Comparison of ENCODE assay signal across 14 cellular contexts in genomic region chr2:239337877-239338484, GRCh38.
A peak's percentile ranks its signal among the peaks of the same experiment; 100 is the strongest.
DNase-seq lines count a peak whose midpoint lies in the region; ATAC-seq, FAIRE-seq and TF ChIP-seq lines count a peak whose summit lies in the region.
"Had no signal": no experiment of that assay in that cellular context is flagged by ENCODE, and none has a peak within 500 bp of the region (broad histone marks: within the 10 kb centered on the region; RNA-seq: fewer than 3 reads in every experiment).

No MANE protein-coding gene starts in this region.

- no peaks in the 10 kb centered on the region for H3K23me2 ChIP-seq in H1 (ENCODE audit: low read depth, low read length)

- H3K9ac ChIP-seq in H1 (replicated peaks in 1 of 4; ENCODE audit: extremely low read depth in 1 of 4, low read depth in 3 of 4, low read length in 3 of 4) (no peak overlapping the region), GM23248 (no peak overlapping the region)
- H3K9ac ChIP-seq: parathyroid adenoma had no signal

- H2AK5ac ChIP-seq in H1 (ENCODE audit: low read depth, low read length), result no peak overlapping the region

- WGBS in H1 (ENCODE audit: extremely low coverage in 1 of 2, insufficient coverage in 1 of 2, insufficient read length in 1 of 2, insufficient replicate concordance in 2 of 2, low coverage in 1 of 2, low lambda C conversion rate in 2 of 2, missing lambda C conversion rate in 1 of 2), 2 experiments, result 73% methylated on average over 15 of the region's 15 CpGs; no CpG with 5 or more reads in 1 of the 2 experiments
- WGBS in GM23248 (ENCODE audit: low coverage in 1 of 2, low lambda C conversion rate in 2 of 2, missing lambda C conversion rate in 2 of 2), 2 experiments, result 84 to 86% methylated on average over 15 of the region's 15 CpGs

- no peak overlapping the region for H3K18ac ChIP-seq in H1 (ENCODE audit: extremely low read depth, low read length)

- POLR2A ChIA-PET in H1 (lab: Charles Lee; ENCODE audit: partially characterized antibody), result interaction anchor here (0.7 to 1.7 kb wide), 3 partner anchors 11 to 88 kb away, joined by 4 read pairs; no protein-coding TSS in a partner anchor

- no peak overlapping the region for H2AFZ ChIP-seq in H1 (ENCODE audit: low read length)
- no peak overlapping the region for H2AFZ ChIP-seq in GM23248
- H2AFZ ChIP-seq: parathyroid adenoma had no signal

- H2BK5ac ChIP-seq in H1 (ENCODE audit: low read depth, low read length), result peak overlapping the region; percentile 52; the same call in 1 of the 2 replicates

- H3K27me3 ChIP-seq in H1 (replicated peaks in 1 of 4; ENCODE audit: control insufficient read depth in 3 of 4, extremely low read depth in 1 of 4, insufficient read depth in 3 of 4, low read length in 3 of 4) (no peaks in the 10 kb centered on the region), GM23248 (replicated peaks; ENCODE audit: insufficient read depth) (no peaks in the 10 kb centered on the region)
- H3K27me3 ChIP-seq: MG63, uterus had no signal

- no peaks in the 10 kb centered on the region for H3K9me3 ChIP-seq in KOPT-K1 (ENCODE audit: insufficient read depth, low read length, poor library complexity, severe bottlenecking)
- no peaks in the 10 kb centered on the region for H3K9me3 ChIP-seq in H1 (ENCODE audit: insufficient read depth in 2 of 2, low read depth in 1 of 2, low read length in 1 of 2)
- H3K9me3 ChIP-seq in GM23248 (ENCODE audit: low read depth), result no peaks in the 10 kb centered on the region
- H3K9me3 ChIP-seq: MG63, uterus had no signal

- peaks cover 24% of the 10 kb centered on the region for H3K79me1 ChIP-seq in H1 (ENCODE audit: low read depth, low read length)

- H3K4me3 Mint-ChIP-seq in nephron, result no peak overlapping the region
- H3K4me3 Mint-ChIP-seq in activated T-cell treated with anti-CD3 and anti-CD28 coated beads, Interleukin-2, amount 50 U/mL, for 72 hours, result no peak overlapping the region
- H3K4me3 Mint-ChIP-seq: activated CD8-positive, alpha-beta memory T cell treated with anti-CD3 and anti-CD28 coated beads, Interleukin-2, amount 10 ng/mL, durations not matched to agents 7 days and 5 days; activated naive CD8-positive, alpha-beta T cell treated with anti-CD3 and anti-CD28 coated beads, Interleukin-2, amount 10 ng/mL, durations not matched to agents 7 days and 5 days had no signal

- FAIRE-seq in H1 (lab: Jason Lieb, UNC), result no peak

- H3K4me1 ChIP-seq in H1 (replicated peaks in 1 of 4; ENCODE audit: control insufficient read depth in 3 of 4, insufficient read depth in 4 of 4, low read length in 3 of 4) (peaks cover 0 to 13% (median 4%) of the 10 kb centered on the region in 4 experiments; a peak in 5 of 7 replicates), GM23248 (ENCODE audit: insufficient read depth) (no peaks in the 10 kb centered on the region)
- H3K4me1 ChIP-seq: parathyroid adenoma, uterus had no signal

- no peak overlapping the region for H4K8ac ChIP-seq in H1 (ENCODE audit: extremely low read depth, insufficient read depth, low read length)

- H3K27me3 Mint-ChIP-seq in nephron (ENCODE audit: low read depth), result no peaks in the 10 kb centered on the region
- H3K27me3 Mint-ChIP-seq in activated T-cell treated with anti-CD3 and anti-CD28 coated beads, Interleukin-2, amount 50 U/mL, for 72 hours (ENCODE audit: low read depth), result no peaks in the 10 kb centered on the region

- peaks cover 4 to 93% of the 10 kb centered on the region in 2 experiments; a peak in 3 of 4 replicates for H3K79me2 ChIP-seq in H1 (ENCODE audit: control insufficient read depth in 1 of 2, insufficient read depth in 2 of 2, low read length in 2 of 2)
- peaks cover 14% of the 10 kb centered on the region for H3K79me2 ChIP-seq in GM23248 (ENCODE audit: insufficient read depth)

- CTCF ChIA-PET in H1 (lab: Charles Lee; ENCODE audit: partially characterized antibody), result interaction anchor here (1.9 to 2.3 kb wide), 3 partner anchors 10 to 53 kb away, joined by 5 to 8 read pairs (median 5); no protein-coding TSS in a partner anchor

- H3K56ac ChIP-seq in H1 (replicated peaks; ENCODE audit: insufficient read length, low read depth, low read length), result no peak overlapping the region

- H3K36me3 Mint-ChIP-seq in nephron (ENCODE audit: low read depth), result peaks cover 13% of the 10 kb centered on the region
- peaks cover 0 to 1% of the 10 kb centered on the region in 2 donors for H3K36me3 Mint-ChIP-seq in activated T-cell treated with anti-CD3 and anti-CD28 coated beads, Interleukin-2, amount 50 U/mL, for 72 hours (ENCODE audit: insufficient read depth in 2 of 2)

- in situ Hi-C loops in GM23248 (cut with MboI), result no loop called here

- DNase-seq in COLO668 (lab: John Stamatoyannopoulos, UW; ENCODE audit: unreplicated experiment), result peak; percentile 68
- DNase-seq in H1 (ENCODE audit: low read depth in 1 of 2, low spot score in 2 of 2), result no peak
- DNase-seq in GM23248, result no peak
- no peak for DNase-seq in activated T-cell treated with anti-CD3 and anti-CD28 coated beads, Interleukin-2, amount 50 U/mL, for 72 hours
- DNase-seq in H4 (ENCODE audit: low spot score), result no peak
- no peak for DNase-seq in RKO (ENCODE audit: low spot score)
- DNase-seq: activated CD8-positive, alpha-beta memory T cell treated with anti-CD3 and anti-CD28 coated beads, Interleukin-2, amount 10 ng/mL, durations not matched to agents 7 days and 5 days; activated naive CD8-positive, alpha-beta T cell treated with anti-CD3 and anti-CD28 coated beads, Interleukin-2, amount 10 ng/mL, durations not matched to agents 7 days and 5 days; mammary epithelial cell; MG63 had no signal

- no peak for TF ChIP-seq POLR2A in H1 (IDR thresholded peaks at IDR 0.05; ENCODE audit: control extremely low read depth in 1 of 2, low read depth in 2 of 2, low read length in 2 of 2)

- peak overlapping the region; percentile 76 for H3K27ac ChIP-seq in KOPT-K1 (ENCODE audit: low read depth, low read length, poor library complexity, severe bottlenecking)
- no peak overlapping the region for H3K27ac ChIP-seq in H1 (ENCODE audit: low read depth, low read length)
- no peak overlapping the region for H3K27ac ChIP-seq in GM23248
- H3K27ac ChIP-seq: parathyroid adenoma, uterus had no signal

- H4K91ac ChIP-seq in H1 (replicated peaks; ENCODE audit: insufficient read length, low read length), result peak overlapping the region; percentile 62

- H3K23ac ChIP-seq in H1 (ENCODE audit: insufficient read length), result no peak overlapping the region

- TF ChIP-seq EP300 in H1 (IDR thresholded peaks at IDR 0.05; ENCODE audit: borderline replicate concordance in 1 of 2, low read depth in 2 of 2, low read length in 2 of 2), result no peak

- no peak for TF ChIP-seq RAD21 in H1 (IDR thresholded peaks at IDR 0.05 in 1 of 2, conservative IDR thresholded peaks at IDR 0.05 in 1 of 2; ENCODE audit: low read depth in 2 of 2, low read length in 2 of 2)

- H2BK15ac ChIP-seq in H1 (ENCODE audit: low read length), result no peak overlapping the region

- H3K9me2 ChIP-seq in GM23248 (ENCODE audit: insufficient read depth), result no peaks in the 10 kb centered on the region

- H3K4me2 ChIP-seq in H1 (ENCODE audit: insufficient read depth in 1 of 2, low read depth in 2 of 2, low read length in 2 of 2) (peak overlapping the region in 1 of 2 experiments; percentile 9; a peak in 1 of 4 replicates), GM23248 (ENCODE audit: unreplicated experiment) (no peak overlapping the region)

- peak overlapping the region in 2 of 3 experiments; percentile 16 for H3K27ac Mint-ChIP-seq in nephron
- H3K27ac Mint-ChIP-seq in activated T-cell treated with anti-CD3 and anti-CD28 coated beads, Interleukin-2, amount 50 U/mL, for 72 hours, result no peak overlapping the region
- H3K27ac Mint-ChIP-seq: activated CD8-positive, alpha-beta memory T cell treated with anti-CD3 and anti-CD28 coated beads, Interleukin-2, amount 10 ng/mL, durations not matched to agents 7 days and 5 days; activated naive CD8-positive, alpha-beta T cell treated with anti-CD3 and anti-CD28 coated beads, Interleukin-2, amount 10 ng/mL, durations not matched to agents 7 days and 5 days had no signal

- H3F3A ChIP-seq in GM23248 (ENCODE audit: insufficient read depth), result no peaks in the 10 kb centered on the region

- TF ChIP-seq CTCF in H1 (IDR thresholded peaks at IDR 0.05; ENCODE audit: control extremely low read depth in 1 of 3, insufficient read depth in 1 of 3, low read depth in 1 of 3, low read length in 3 of 3) (no peak), nephron (IDR thresholded peaks at IDR 0.05; ENCODE audit: unreplicated experiment in 3 of 3) (no peak)

- H3K9me3 Mint-ChIP-seq in nephron, result no peaks in the 10 kb centered on the region
- no peaks in the 10 kb centered on the region for H3K9me3 Mint-ChIP-seq in activated T-cell treated with anti-CD3 and anti-CD28 coated beads, Interleukin-2, amount 50 U/mL, for 72 hours
- H3K9me3 Mint-ChIP-seq: activated naive CD8-positive, alpha-beta T cell treated with anti-CD3 and anti-CD28 coated beads, Interleukin-2, amount 10 ng/mL, durations not matched to agents 7 days and 5 days had no signal

- no peak overlapping the region for H2BK20ac ChIP-seq in H1 (ENCODE audit: low read length)

- H3K14ac ChIP-seq in H1 (ENCODE audit: insufficient read length), result no peak overlapping the region

- no peak overlapping the region for H3K4ac ChIP-seq in H1 (replicated peaks; ENCODE audit: insufficient read length, low read depth, low read length)

- no peak for ATAC-seq in activated T-cell treated with anti-CD3 and anti-CD28 coated beads, Interleukin-2, amount 50 U/mL, for 72 hours (replicated peaks in 1 of 2)
- ATAC-seq: activated CD8-positive, alpha-beta memory T cell treated with anti-CD3 and anti-CD28 coated beads, Interleukin-2, amount 10 ng/mL, durations not matched to agents 7 days and 5 days had no signal

- H4K20me1 ChIP-seq in H1 (replicated peaks in 1 of 2; ENCODE audit: control insufficient read depth in 1 of 2, insufficient read depth in 2 of 2, low read length in 2 of 2) (peaks cover 13 to 29% of the 10 kb centered on the region in 2 experiments), GM23248 (ENCODE audit: insufficient read depth) (no peaks in the 10 kb centered on the region)

- H2BK12ac ChIP-seq in H1 (ENCODE audit: low read depth, low read length), result no peak overlapping the region

- H3K36me3 ChIP-seq in KOPT-K1 (ENCODE audit: insufficient read depth, low read length) (0 out of 2 replicates have a peak, but pooled peaks cover 3% of the 10 kb centered on the region), H1 (ENCODE audit: control insufficient read depth in 2 of 4, insufficient read depth in 4 of 4, low read length in 3 of 4) (no peaks in the 10 kb centered on the region), GM23248 (ENCODE audit: low read depth) (no peaks in the 10 kb centered on the region)
- H3K36me3 ChIP-seq: MG63, uterus had no signal

- H3K4me1 Mint-ChIP-seq in nephron, result peaks cover 16% of the 10 kb centered on the region
- H3K4me1 Mint-ChIP-seq in activated T-cell treated with anti-CD3 and anti-CD28 coated beads, Interleukin-2, amount 50 U/mL, for 72 hours (ENCODE audit: low read depth), result peaks cover 40% of the 10 kb centered on the region

- no peak overlapping the region for H4K5ac ChIP-seq in H1 (ENCODE audit: insufficient read length, low read depth, low read length)

- H3K4me3 ChIP-seq in H1 (ENCODE audit: extremely low read depth in 1 of 4, insufficient read depth in 2 of 4, low read depth in 3 of 4, low read length in 4 of 4) (no peak overlapping the region), GM23248 (no peak overlapping the region)
- H3K4me3 ChIP-seq: MG63, uterus had no signal

- H2BK120ac ChIP-seq in H1 (replicated peaks; ENCODE audit: low read depth, low read length), result no peak overlapping the region

TF ChIP-seq in H1, 55 proteins besides CTCF, POLR2A, EP300 and RAD21 (continues in another document):
- no peak for TF ChIP-seq SRF (IDR thresholded peaks at IDR 0.05; ENCODE audit: low read depth, low read length)
